8 cellular contexts compared by ENCODE assay signal in the genomic region with DNA sequence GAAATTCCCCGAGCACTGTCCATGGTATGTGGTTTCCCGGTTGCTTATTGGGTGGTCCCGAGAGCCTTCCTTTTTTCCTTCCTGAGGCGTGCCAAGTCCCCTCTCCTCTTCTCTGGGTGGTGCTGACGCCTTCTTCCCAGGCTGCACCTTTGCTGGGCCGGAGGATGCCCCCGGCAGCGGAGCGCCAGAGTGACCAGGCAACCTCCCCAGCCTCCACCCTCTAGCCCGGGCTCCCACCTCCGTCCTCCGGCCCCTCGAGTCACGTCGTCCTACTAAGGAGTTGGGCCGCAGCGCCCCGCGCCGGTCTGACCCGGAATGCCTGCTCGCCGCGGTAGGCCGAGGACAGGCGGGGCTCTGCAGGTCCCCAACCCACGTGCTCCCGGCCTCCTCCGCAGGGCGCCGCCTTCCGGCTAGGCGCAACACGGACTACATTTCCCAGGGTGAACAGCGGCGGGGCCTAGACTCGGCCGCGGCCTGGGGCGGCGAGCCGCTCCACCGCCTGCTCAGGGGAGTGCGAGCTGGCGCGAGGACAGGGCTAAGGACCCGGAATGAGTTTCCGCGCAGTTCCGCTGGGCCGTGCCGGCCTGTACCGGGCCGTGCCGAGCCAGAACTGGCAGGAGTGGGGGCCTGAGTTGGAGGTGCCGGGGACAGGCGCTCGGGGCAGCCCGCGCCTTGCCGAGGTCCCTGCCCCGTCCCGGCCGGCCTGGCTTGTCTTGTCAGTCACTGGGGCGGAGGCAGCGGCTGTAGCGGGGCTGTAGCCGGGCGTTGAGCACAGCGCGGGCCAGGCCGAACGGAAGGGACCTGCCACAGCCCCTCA. TPM values are rescaled to one million over a fixed set of nuclear protein-coding genes. Genes with fewer than 3 reads are reported as not detected.
DNase-seq lines count a peak whose midpoint lies in the region; ATAC-seq and TF ChIP-seq lines count a peak whose summit lies in the region.

IPO13 (plus strand) TSS at position 707 of the 817 bp plus-strand sequence. CDS start 651 bp downstream, outside the sequence.

- peak within 1 kb of the TSS; percentile 44 to 88 (median 79) for H3K4me3 ChIP-seq in right lobe of liver

- TF ChIP-seq CTCF in right lobe of liver (IDR thresholded peaks at IDR 0.05): peak; percentile 73 to 81 (median 74)

- H3K9me3 ChIP-seq in right lobe of liver: no peaks in the 10 kb centered on the region

- 0% methylated on average over 9 of the region's 73 CpGs for WGBS in right lobe of liver (ENCODE audit: insufficient coverage, low coverage, low lambda C conversion rate, missing lambda C conversion rate)

- H3K4me1 ChIP-seq in right lobe of liver: peaks cover 0 to 17% (median 9%) of the 10 kb centered on the region in 4 donors

- H3K36me3 ChIP-seq in right lobe of liver: peaks cover 0 to 5% (median 0%) of the 10 kb centered on the region in 4 donors

- intact Hi-C loops in right lobe of liver (cut with DNase I): no loop called here

- peak within 1 kb of the TSS; percentile 95 to 98 (median 96) for H3K27ac ChIP-seq in right lobe of liver

- ATAC-seq in GM19351 (IDR thresholded peaks at IDR 0.05; ENCODE audit: unreplicated experiment) (peak; percentile 89), HG03521 (IDR thresholded peaks at IDR 0.05; ENCODE audit: unreplicated experiment) (peak; percentile 89), right lobe of liver (peak; percentile 96 to 98 (median 97))

- H3K27me3 ChIP-seq in right lobe of liver: no peaks in the 10 kb centered on the region

- peak; percentile 83 for TF ChIP-seq POLR2A in right lobe of liver (IDR thresholded peaks at IDR 0.05)

- DNase-seq in CD1c-positive myeloid dendritic cell (ENCODE audit: extremely low spot score) (peak; percentile 98), NCI-H69 (lab: John Stamatoyannopoulos, UW) (peak; percentile 95), dermis blood vessel endothelial cell (peak; percentile 97), right lobe of liver (peak; percentile 97 to 98 (median 98))
- DNase-seq in activated CD4-positive, alpha-beta T cell treated with anti-CD3 and anti-CD28 coated beads, Interleukin-2, amount 50 U/mL, for 4 hours: peak; percentile 94 to 95
- DNase-seq in stimulated activated CD4-positive, alpha-beta T cell treated with anti-CD3 and anti-CD28 coated beads, Interleukin-4, amount 100 ng/mL, for 4 hours: peak; percentile 94 to 95

RNA-seq across cellular contexts. Expression of gene IPO13, which starts in this region (rescaled TPM):
- 14.8 and 17.3 TPM in 2 replicates for total RNA-seq in dermis blood vessel endothelial cell
- total RNA-seq in right lobe of liver: 10 to 100 TPM; 12.4 to 18.9 (median 14.8) TPM

Comparison
In these comparisons a context has a peak if more than half of its experiments do, and no peak if none do; other contexts are left out.
1. Peak in every context shown above with its lines: DNase-seq, ATAC-seq, H3K4me3 ChIP-seq and H3K27ac ChIP-seq.